ENCODE assay signal across 14 cellular contexts in the genomic region with DNA sequence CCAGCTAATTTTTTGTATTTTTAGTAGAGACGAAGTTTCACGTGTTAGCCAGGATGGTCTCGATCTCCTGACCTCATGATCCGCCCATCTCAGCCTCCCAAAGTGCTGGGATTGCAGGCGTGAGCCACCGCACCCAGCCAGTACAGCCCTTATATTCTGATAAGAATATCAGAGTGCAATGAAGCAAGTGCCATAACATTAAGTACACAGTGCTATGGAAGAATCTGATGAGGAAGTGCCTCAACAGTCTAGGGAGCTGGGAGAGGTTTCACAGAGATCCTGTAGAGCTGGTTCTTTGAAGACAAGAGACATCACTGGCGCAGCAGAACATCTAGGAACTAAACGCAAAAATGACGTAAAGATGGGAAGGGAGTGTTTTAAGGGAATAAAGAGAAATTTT. TPM values are rescaled to one million over a fixed set of nuclear protein-coding genes. Genes with fewer than 3 reads are reported as not detected.
A peak's percentile ranks its signal among the peaks of the same experiment; 100 is the strongest.
DNase-seq lines count a peak whose midpoint lies in the region; TF ChIP-seq lines count a peak whose summit lies in the region.
"Had no signal": no experiment of that assay in that cellular context is flagged by ENCODE, and none has a peak within 500 bp of the region (broad histone marks: within the 10 kb centered on the region; RNA-seq: fewer than 3 reads in every experiment).

No MANE protein-coding gene starts in this region.

- no peak overlapping the region for H3K4me3 ChIP-seq in hepatocyte
- peak overlapping the region; percentile 89 to 96 for H3K4me3 ChIP-seq in stomach smooth muscle (ENCODE audit: low read length in 2 of 2)
- H3K4me3 ChIP-seq in tibial nerve, result no peak overlapping the region

- DNase-seq in activated T-cell treated with anti-CD3 and anti-CD28 coated beads, Interleukin-2, amount 50 U/mL, for 24 hours, result no peak
- DNase-seq in activated T-cell treated with anti-CD3 and anti-CD28 coated beads for 4 hours, result no peak
- no peak for DNase-seq in activated CD4-positive, alpha-beta memory T cell treated with anti-CD3 and anti-CD28 coated beads for 36 hours
- DNase-seq in hepatocyte (ENCODE audit: low spot score), result no peak
- DNase-seq in EL, result no peak
- no peak for DNase-seq in tibial nerve (ENCODE audit: low spot score in 2 of 2)
- no peak for DNase-seq in NOMO-1 treated with dmso at 0.1 percent for 144 hours (lab: John Stamatoyannopoulos, UW; ENCODE audit: unreplicated experiment)
- DNase-seq: KG1, NCI-H446, SK-N-SH had no signal

- H3K27me3 ChIP-seq in hepatocyte (no peaks in the 10 kb centered on the region), stomach smooth muscle (ENCODE audit: control insufficient read depth in 1 of 2, insufficient read depth in 2 of 2, low read length in 2 of 2) (no peaks in the 10 kb centered on the region), tibial nerve (no peaks in the 10 kb centered on the region)

- intact Hi-C loops in activated CD4-positive, alpha-beta memory T cell treated with anti-CD3 and anti-CD28 coated beads for 36 hours (cut with micrococcal nuclease), result no loop called here

- no peaks in the 10 kb centered on the region for H3K36me3 ChIP-seq in hepatocyte (replicated peaks; ENCODE audit: insufficient read depth, low read depth)
- H3K36me3 ChIP-seq in stomach smooth muscle (ENCODE audit: control insufficient read depth in 2 of 2, insufficient read depth in 2 of 2, low read length in 2 of 2), result peaks cover 19 to 24% of the 10 kb centered on the region in 2 donors
- peaks cover 0 to 43% (median 25%) of the 10 kb centered on the region in 3 donors for H3K36me3 ChIP-seq in tibial nerve

- H3K27ac Mint-ChIP-seq in activated T-cell treated with anti-CD3 and anti-CD28 coated beads, Interleukin-2, amount 50 U/mL, for 24 hours, result peak overlapping the region; percentile 51
- no peak overlapping the region for H3K27ac Mint-ChIP-seq in activated CD4-positive, alpha-beta memory T cell treated with anti-CD3 and anti-CD28 coated beads for 36 hours

- peaks cover 12% of the 10 kb centered on the region for H4K20me1 ChIP-seq in hepatocyte (ENCODE audit: insufficient read depth, poor library complexity, severe bottlenecking)

- H3K9me2 ChIP-seq in hepatocyte (replicated peaks; ENCODE audit: insufficient read depth), result no peaks in the 10 kb centered on the region
- H3K9me2 ChIP-seq: SK-N-SH had no signal

- POLR2A ChIA-PET in activated CD4-positive, alpha-beta memory T cell treated with anti-CD3 and anti-CD28 coated beads for 36 hours (lab: Charles Lee), result interaction anchor here (1.2 kb wide), 1 partner anchor 64 kb away, joined by 3 read pairs; no protein-coding TSS in a partner anchor

- H3K36me3 Mint-ChIP-seq in activated T-cell treated with anti-CD3 and anti-CD28 coated beads, Interleukin-2, amount 50 U/mL, for 24 hours (ENCODE audit: low read depth), result peaks cover 65% of the 10 kb centered on the region
- H3K36me3 Mint-ChIP-seq in activated CD4-positive, alpha-beta memory T cell treated with anti-CD3 and anti-CD28 coated beads for 36 hours, result peaks cover 31% of the 10 kb centered on the region

- no peaks in the 10 kb centered on the region for H3K9me3 ChIP-seq in hepatocyte (ENCODE audit: low read depth)
- H3K9me3 ChIP-seq in stomach smooth muscle (ENCODE audit: control insufficient read depth in 2 of 2, low read length in 2 of 2), result no peaks in the 10 kb centered on the region
- no peaks in the 10 kb centered on the region for H3K9me3 ChIP-seq in tibial nerve
- H3K9me3 ChIP-seq: SK-N-SH had no signal

- H3K79me2 ChIP-seq in hepatocyte, result peaks cover 46% of the 10 kb centered on the region

- H3K27me3 Mint-ChIP-seq in activated T-cell treated with anti-CD3 and anti-CD28 coated beads, Interleukin-2, amount 50 U/mL, for 24 hours, result no peaks in the 10 kb centered on the region
- no peaks in the 10 kb centered on the region for H3K27me3 Mint-ChIP-seq in activated CD4-positive, alpha-beta memory T cell treated with anti-CD3 and anti-CD28 coated beads for 36 hours

- H3K27ac ChIP-seq in hepatocyte (no peak overlapping the region), stomach smooth muscle (ENCODE audit: low read length) (no peak overlapping the region), tibial nerve (no peak overlapping the region)

- H3K9ac ChIP-seq in stomach smooth muscle (ENCODE audit: low read length in 2 of 2), result no peak overlapping the region

- H3K9me3 Mint-ChIP-seq in activated T-cell treated with anti-CD3 and anti-CD28 coated beads, Interleukin-2, amount 50 U/mL, for 24 hours, result no peaks in the 10 kb centered on the region
- H3K9me3 Mint-ChIP-seq in activated CD4-positive, alpha-beta memory T cell treated with anti-CD3 and anti-CD28 coated beads for 36 hours, result no peaks in the 10 kb centered on the region

- H3K4me2 ChIP-seq in hepatocyte, result peak overlapping the region; percentile 78

- H3K4me1 ChIP-seq in hepatocyte (ENCODE audit: insufficient read depth) (peaks cover 12% of the 10 kb centered on the region), stomach smooth muscle (ENCODE audit: control insufficient read depth, insufficient read depth, low read length) (peaks cover 19% of the 10 kb centered on the region), tibial nerve (peaks cover 0 to 40% (median 16%) of the 10 kb centered on the region in 4 donors)

- TF ChIP-seq EP300 in tibial nerve (IDR thresholded peaks at IDR 0.05), result no peak

- TF ChIP-seq CTCF in hepatocyte (IDR thresholded peaks at IDR 0.05; ENCODE audit: poor library complexity), result no peak
- TF ChIP-seq CTCF in tibial nerve (IDR thresholded peaks at IDR 0.05), result no peak

- H3K4me3 Mint-ChIP-seq in activated T-cell treated with anti-CD3 and anti-CD28 coated beads, Interleukin-2, amount 50 U/mL, for 24 hours, result peak overlapping the region; percentile 97
- peak overlapping the region; percentile 4 for H3K4me3 Mint-ChIP-seq in activated CD4-positive, alpha-beta memory T cell treated with anti-CD3 and anti-CD28 coated beads for 36 hours

- no peak for TF ChIP-seq POLR2A in tibial nerve (IDR thresholded peaks at IDR 0.05)

- 92% methylated on average over 9 of the region's 9 CpGs for WGBS in hepatocyte (ENCODE audit: low lambda C conversion rate, missing lambda C conversion rate)
- 93 to 96% methylated on average over 9 of the region's 9 CpGs for WGBS in tibial nerve, 2 donors

- peaks cover 53% of the 10 kb centered on the region for H3K4me1 Mint-ChIP-seq in activated T-cell treated with anti-CD3 and anti-CD28 coated beads, Interleukin-2, amount 50 U/mL, for 24 hours (ENCODE audit: low read depth)
- H3K4me1 Mint-ChIP-seq in activated CD4-positive, alpha-beta memory T cell treated with anti-CD3 and anti-CD28 coated beads for 36 hours (ENCODE audit: low read depth), result peaks cover 51% of the 10 kb centered on the region

- CTCF ChIA-PET in activated CD4-positive, alpha-beta memory T cell treated with anti-CD3 and anti-CD28 coated beads for 36 hours (lab: Charles Lee), result interaction anchor here (1.2 to 1.3 kb wide), 2 partner anchors 9 to 65 kb away, joined by 3 read pairs; a partner anchor contains a TSS

- H2AFZ ChIP-seq in hepatocyte, result no peak overlapping the region

RNA-seq across cellular contexts. Expression of a gene that starts 2.1 kb away (rescaled TPM):
- 10 to 100 TPM; 87.0 to 87.7 TPM for total RNA-seq in activated CD4-positive, alpha-beta memory T cell treated with anti-CD3 and anti-CD28 coated beads for 36 hours
- total RNA-seq in hepatocyte, result 95.6 and 104 TPM in 2 replicates
- polyA plus RNA-seq in hepatocyte, result 80.3 and 83.6 TPM in 2 replicates
- total RNA-seq in tibial nerve, result 10 to 100 TPM; 43.2 to 72.5 (median 49.2) TPM

RNA-seq across cellular contexts. Expression of a gene that starts 52.3 kb away (rescaled TPM):
- total RNA-seq in activated CD4-positive, alpha-beta memory T cell treated with anti-CD3 and anti-CD28 coated beads for 36 hours, result not detected
- total RNA-seq in hepatocyte (not detected in 2 replicates), tibial nerve (not detected)
- not detected in 2 replicates for polyA plus RNA-seq in hepatocyte
- total RNA-seq: cardiac septum, fibroblast of villous mesenchyme, G401 had no signal
- polyA plus RNA-seq: SK-N-SH had no signal

RNA-seq across cellular contexts. Expression of a gene that starts 54.3 kb away (rescaled TPM):
- not detected for total RNA-seq in activated CD4-positive, alpha-beta memory T cell treated with anti-CD3 and anti-CD28 coated beads for 36 hours
- total RNA-seq in hepatocyte (not detected in 2 replicates), tibial nerve (not detected)
- polyA plus RNA-seq in hepatocyte, result not detected in 2 replicates
- total RNA-seq: cardiac septum, fibroblast of villous mesenchyme, G401 had no signal
- polyA plus RNA-seq: SK-N-SH had no signal

Comparison
In these comparisons a context has a peak if more than half of its experiments do, and no peak if none do; other contexts are left out.
1. H3K4me3 ChIP-seq: peak in stomach smooth muscle (2 of 2); none in hepatocyte (single experiment) and tibial nerve (0 of 4).